In genomic region chr18:74063023-74063422, GRCh38 we compare ENCODE assay signal across 9 cellular contexts.
DNase-seq lines count a peak whose midpoint lies in the region; ATAC-seq, FAIRE-seq and TF ChIP-seq lines count a peak whose summit lies in the region.
"Had no signal": no experiment of that assay in that cellular context is flagged by ENCODE, and none has a peak within 500 bp of the region (broad histone marks: within the 10 kb centered on the region; RNA-seq: fewer than 3 reads in every experiment).

No MANE protein-coding gene starts in this region.

- H3K27ac ChIP-seq in hepatocyte = peak overlapping the region; percentile 4

- ATAC-seq in GM18505 (IDR thresholded peaks at IDR 0.05; ENCODE audit: unreplicated experiment) (peak; percentile 60), GM21723 (IDR thresholded peaks at IDR 0.05; ENCODE audit: unreplicated experiment) (peak; percentile 77), GM18861 (IDR thresholded peaks at IDR 0.05; ENCODE audit: unreplicated experiment) (no peak), GM21529 (IDR thresholded peaks at IDR 0.05; ENCODE audit: unreplicated experiment) (no peak)

- no peaks in the 10 kb centered on the region for H3K36me3 ChIP-seq in hepatocyte (replicated peaks; ENCODE audit: insufficient read depth, low read depth)

- H3K4me1 ChIP-seq in hepatocyte (ENCODE audit: insufficient read depth) = peaks cover 18% of the 10 kb centered on the region

- no peak overlapping the region for H3K4me3 ChIP-seq in NB4 (ENCODE audit: low read depth, low read length)
- no peak overlapping the region for H3K4me3 ChIP-seq in hepatocyte

- H2AFZ ChIP-seq in hepatocyte = no peak overlapping the region

- H3K27me3 ChIP-seq in hepatocyte = no peaks in the 10 kb centered on the region

- no peak for FAIRE-seq in frontal cortex (lab: Jason Lieb, UNC)

- H3K9me3 ChIP-seq in hepatocyte (ENCODE audit: low read depth) = no peaks in the 10 kb centered on the region

- peak; percentile 32 for DNase-seq in NB4 (ENCODE audit: low read depth)
- DNase-seq in hepatocyte (ENCODE audit: low spot score) = no peak
- DNase-seq in NCI-H345 (lab: John Stamatoyannopoulos, UW) = no peak
- DNase-seq in frontal cortex (ENCODE audit: low spot score in 2 of 2) = no peak
- DNase-seq: GOT3 had no signal

- TF ChIP-seq POLR2A in GM18505 (IDR thresholded peaks at IDR 0.05; ENCODE audit: borderline replicate concordance, extremely low read depth, insufficient read depth, insufficient read length) (no peak), NB4 (IDR thresholded peaks at IDR 0.05; ENCODE audit: extremely low read depth, insufficient read length) (no peak)

- no peak overlapping the region for H3K4me2 ChIP-seq in hepatocyte

- H3K9me2 ChIP-seq in hepatocyte (replicated peaks; ENCODE audit: insufficient read depth) = no peaks in the 10 kb centered on the region

- TF ChIP-seq CTCF in NB4 (IDR thresholded peaks at IDR 0.05; ENCODE audit: low read depth, low read length) (peak; percentile 15), hepatocyte (IDR thresholded peaks at IDR 0.05; ENCODE audit: poor library complexity) (no peak)

- H3K79me2 ChIP-seq in hepatocyte = no peaks in the 10 kb centered on the region

- WGBS in hepatocyte (ENCODE audit: low lambda C conversion rate, missing lambda C conversion rate) = 90% methylated on average over 3 of the region's 3 CpGs

- no peaks in the 10 kb centered on the region for H4K20me1 ChIP-seq in hepatocyte (ENCODE audit: insufficient read depth, poor library complexity, severe bottlenecking)

Comparison
In these comparisons a context has a peak if more than half of its experiments do, and no peak if none do; other contexts are left out.
1. ATAC-seq: peak in GM18505 (single experiment) and GM21723 (single experiment); none in GM18861 (single experiment) and GM21529 (single experiment).